Comparison of ENCODE assay signal across 1 cellular context in the genomic region with DNA sequence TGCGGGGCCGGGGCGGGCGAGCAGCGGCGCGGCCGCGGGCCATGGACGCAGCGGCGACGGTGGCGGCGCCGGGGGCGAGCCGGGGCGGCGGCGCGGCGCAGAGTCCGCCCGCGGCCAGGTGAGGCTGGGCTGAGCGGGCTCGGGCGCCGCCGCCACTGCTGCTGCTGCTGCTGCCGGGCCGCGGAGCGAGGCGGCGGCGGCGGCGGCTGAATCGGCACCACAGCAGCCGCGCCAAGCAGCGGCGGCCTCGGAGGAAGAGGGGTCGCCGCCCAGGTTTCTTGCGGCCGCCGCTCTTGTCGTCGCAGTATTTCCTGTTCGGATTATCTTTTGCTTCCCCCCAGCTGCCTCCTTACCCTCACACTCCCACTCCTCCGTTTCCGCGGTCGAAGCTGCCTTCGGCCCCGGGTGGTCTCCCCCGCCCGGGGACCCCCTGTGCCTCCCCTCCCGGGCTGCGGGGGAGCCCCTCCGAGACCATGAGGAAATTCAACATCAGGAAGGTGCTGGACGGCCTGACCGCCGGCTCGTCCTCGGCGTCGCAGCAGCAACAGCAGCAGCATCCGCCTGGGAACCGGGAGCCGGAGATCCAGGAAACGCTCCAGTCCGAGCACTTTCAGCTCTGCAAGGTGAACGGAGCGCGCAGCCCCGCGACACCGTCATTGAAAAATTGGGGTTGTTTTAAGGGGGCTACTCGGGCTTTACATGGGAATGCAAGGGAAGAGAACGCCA.
TF ChIP-seq lines count a peak whose summit lies in the region.

A gene (plus strand): TSS at position 358 of the 726 bp plus-strand sequence. CDS start 116 bp downstream, at position 474.

TF ChIP-seq in SK-N-SH, 30 proteins besides CTCF, POLR2A, EP300 and RAD21 (continued from another document):
- TF ChIP-seq EZH2phosphoT487 (IDR thresholded peaks at IDR 0.05; ENCODE audit: borderline replicate concordance, low read depth), result no peak
- TF ChIP-seq RFX5 (IDR thresholded peaks at IDR 0.05; ENCODE audit: low read length), result no peak
- no peak for TF ChIP-seq TAF1 (IDR thresholded peaks at IDR 0.05; ENCODE audit: borderline replicate concordance, low read depth, low read length)
- no peak for TF ChIP-seq MEF2A (IDR thresholded peaks at IDR 0.05; ENCODE audit: borderline replicate concordance, low read depth)
- TF ChIP-seq, protein P1, sequence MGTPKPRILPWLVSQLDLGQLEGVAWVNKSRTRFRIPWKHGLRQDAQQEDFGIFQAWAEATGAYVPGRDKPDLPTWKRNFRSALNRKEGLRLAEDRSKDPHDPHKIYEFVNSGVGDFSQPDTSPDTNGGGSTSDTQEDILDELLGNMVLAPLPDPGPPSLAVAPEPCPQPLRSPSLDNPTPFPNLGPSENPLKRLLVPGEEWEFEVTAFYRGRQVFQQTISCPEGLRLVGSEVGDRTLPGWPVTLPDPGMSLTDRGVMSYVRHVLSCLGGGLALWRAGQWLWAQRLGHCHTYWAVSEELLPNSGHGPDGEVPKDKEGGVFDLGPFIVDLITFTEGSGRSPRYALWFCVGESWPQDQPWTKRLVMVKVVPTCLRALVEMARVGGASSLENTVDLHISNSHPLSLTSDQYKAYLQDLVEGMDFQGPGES (IDR thresholded peaks at IDR 0.05; ENCODE audit: low read depth, low read length), result no peak
